Comparison of ENCODE assay signal across 8 cellular contexts in the genomic region with DNA sequence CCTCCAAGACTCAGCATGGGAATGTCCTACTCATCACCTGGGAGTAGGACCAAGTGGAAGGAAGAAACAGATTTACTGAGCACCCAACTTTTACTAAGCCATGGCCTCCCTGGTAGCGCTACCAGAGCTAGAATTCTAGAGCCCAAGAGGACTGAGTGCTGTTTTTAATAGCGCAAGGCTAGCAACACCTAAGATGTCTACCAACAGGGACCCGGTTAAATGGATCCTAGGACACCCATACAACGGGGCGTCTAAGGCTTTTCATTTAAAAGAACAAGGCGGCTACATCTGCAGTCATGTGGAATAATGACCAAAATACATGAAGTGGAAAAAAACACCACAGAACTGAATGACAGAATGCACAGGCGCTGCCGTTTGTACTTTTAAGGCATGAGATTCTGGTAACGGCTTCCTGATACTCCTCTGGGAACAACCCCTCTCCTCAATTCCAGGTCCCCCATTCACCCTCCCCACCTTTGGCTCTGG. TPM values are rescaled to one million over a fixed set of nuclear protein-coding genes. Genes with fewer than 3 reads are reported as not detected.
DNase-seq lines count a peak whose midpoint lies in the region; ATAC-seq and TF ChIP-seq lines count a peak whose summit lies in the region.

No MANE protein-coding gene starts in this region.

- H3K4me3 ChIP-seq in Peyer's patch (peak overlapping the region in 1 of 4 donors; percentile 2), hepatocyte (no peak overlapping the region), transverse colon (no peak overlapping the region)

- 91% methylated on average over 9 of the region's 9 CpGs for WGBS in hepatocyte (ENCODE audit: low lambda C conversion rate, missing lambda C conversion rate)
- WGBS in transverse colon (ENCODE audit: low coverage in 1 of 2), 2 donors = 82 to 84% methylated on average over 5 to 9 of the region's 9 CpGs

- peaks cover 73% of the 10 kb centered on the region for H4K20me1 ChIP-seq in hepatocyte (ENCODE audit: insufficient read depth, poor library complexity, severe bottlenecking)

- H3K27ac ChIP-seq in Peyer's patch (peak overlapping the region in 3 of 4 donors; percentile 13 to 93 (median 58)), hepatocyte (peak overlapping the region; percentile 74), transverse colon (peak overlapping the region in 3 of 4 donors; percentile 43 to 66 (median 61))

- in situ Hi-C loops in transverse colon (cut with MboI; ENCODE audit: low pct_ligation_motif_present in 1 of 4, low pct_unique_long_range_greater_than_20kb in 1 of 4, low sequenced_read_pairs in 3 of 4) = no loop called here

- H2AFZ ChIP-seq in hepatocyte = no peak overlapping the region

- intact Hi-C loops in transverse colon (cut with DNase I; ENCODE audit: low total_unique reads) = no loop called here

- H3K9me2 ChIP-seq in hepatocyte (replicated peaks; ENCODE audit: insufficient read depth) = no peaks in the 10 kb centered on the region

- no peak for TF ChIP-seq POLR2A in Peyer's patch (IDR thresholded peaks at IDR 0.05)
- no peak for TF ChIP-seq POLR2A in transverse colon (IDR thresholded peaks at IDR 0.05)

- peak overlapping the region; percentile 62 for H3K4me2 ChIP-seq in hepatocyte

- no peaks in the 10 kb centered on the region for H3K27me3 ChIP-seq in Peyer's patch
- no peaks in the 10 kb centered on the region for H3K27me3 ChIP-seq in hepatocyte
- no peaks in the 10 kb centered on the region for H3K27me3 ChIP-seq in transverse colon

- peaks cover 0 to 38% (median 26%) of the 10 kb centered on the region in 4 donors for H3K4me1 ChIP-seq in Peyer's patch
- H3K4me1 ChIP-seq in hepatocyte (ENCODE audit: insufficient read depth) = peaks cover 4% of the 10 kb centered on the region
- peaks cover 16 to 55% (median 37%) of the 10 kb centered on the region in 4 donors for H3K4me1 ChIP-seq in transverse colon

- no peak for TF ChIP-seq CTCF in Peyer's patch (IDR thresholded peaks at IDR 0.05)
- TF ChIP-seq CTCF in hepatocyte (IDR thresholded peaks at IDR 0.05; ENCODE audit: poor library complexity) = no peak
- no peak for TF ChIP-seq CTCF in transverse colon (IDR thresholded peaks at IDR 0.05)

- peaks cover 96% of the 10 kb centered on the region for H3K79me2 ChIP-seq in hepatocyte

- H3K27ac Mint-ChIP-seq in activated naive CD4-positive, alpha-beta T cell treated with anti-CD3 and anti-CD28 coated beads, Interleukin-2, amount 50 U/mL, for 72 hours = peak overlapping the region; percentile 83

- peaks cover 15 to 16% of the 10 kb centered on the region in 2 donors for H3K36me3 Mint-ChIP-seq in activated naive CD4-positive, alpha-beta T cell treated with anti-CD3 and anti-CD28 coated beads, Interleukin-2, amount 50 U/mL, for 72 hours

- TF ChIP-seq EP300 in transverse colon (IDR thresholded peaks at IDR 0.05; ENCODE audit: low read depth) = no peak

- no peak for DNase-seq in activated naive CD4-positive, alpha-beta T cell treated with anti-CD3 and anti-CD28 coated beads, Interleukin-2, amount 50 U/mL, for 72 hours (ENCODE audit: low spot score in 2 of 2)
- DNase-seq in activated naive CD4-positive, alpha-beta T cell treated with anti-CD3 and anti-CD28 coated beads, Interleukin-2, amount 50 U/mL, for 16 hours = no peak
- DNase-seq in Peyer's patch = no peak
- no peak for DNase-seq in hepatocyte (ENCODE audit: low spot score)
- DNase-seq in transverse colon = no peak
- no peak for DNase-seq in middle frontal gyrus (ENCODE audit: extremely low spot score, low spot score)
- DNase-seq in KG1 (lab: John Stamatoyannopoulos, UW) = no peak

- H3K36me3 ChIP-seq in Peyer's patch (no peaks in the 10 kb centered on the region), hepatocyte (replicated peaks; ENCODE audit: insufficient read depth, low read depth) (no peaks in the 10 kb centered on the region), transverse colon (no peaks in the 10 kb centered on the region)

- H3K9me3 ChIP-seq in Peyer's patch = no peaks in the 10 kb centered on the region
- H3K9me3 ChIP-seq in hepatocyte (ENCODE audit: low read depth) = no peaks in the 10 kb centered on the region
- no peaks in the 10 kb centered on the region for H3K9me3 ChIP-seq in transverse colon

- peaks cover 0 to 6% of the 10 kb centered on the region in 2 donors for H3K9me3 Mint-ChIP-seq in activated naive CD4-positive, alpha-beta T cell treated with anti-CD3 and anti-CD28 coated beads, Interleukin-2, amount 50 U/mL, for 72 hours

- ATAC-seq in activated naive CD4-positive, alpha-beta T cell treated with anti-CD3 and anti-CD28 coated beads, Interleukin-2, amount 50 U/mL, for 72 hours = no peak
- no peak for ATAC-seq in HG02973 (IDR thresholded peaks at IDR 0.05; ENCODE audit: unreplicated experiment)

RNA-seq across cellular contexts. Expression of gene GGA2, which starts 5.1 kb away (rescaled TPM):
- 100 to 1,000 TPM in 1 of 2 donors, 10 to 100 TPM in 1; 83.4 to 120 TPM for total RNA-seq in activated naive CD4-positive, alpha-beta T cell treated with anti-CD3 and anti-CD28 coated beads, Interleukin-2, amount 50 U/mL, for 72 hours
- total RNA-seq in Peyer's patch = 100 to 1,000 TPM in 1 of 4 donors, 10 to 100 TPM in 3; 13.8 to 254 (median 54.7) TPM
- 42.4 and 56.4 TPM in 2 replicates for total RNA-seq in hepatocyte
- 73.1 and 76.6 TPM in 2 replicates for polyA plus RNA-seq in hepatocyte
- 10 to 100 TPM; 21.7 to 51.8 (median 36.9) TPM for total RNA-seq in transverse colon

RNA-seq across cellular contexts. Expression of gene EARS2, which starts 51.9 kb away (rescaled TPM):
- total RNA-seq in activated naive CD4-positive, alpha-beta T cell treated with anti-CD3 and anti-CD28 coated beads, Interleukin-2, amount 50 U/mL, for 72 hours = 10 to 100 TPM; 22.9 to 30.6 TPM
- total RNA-seq in Peyer's patch (10 to 100 TPM; 13.8 to 37.4 (median 28.0) TPM), hepatocyte (19.0 and 26.5 TPM in 2 replicates), transverse colon (10 to 100 TPM in 3 of 4 donors, 1 to 10 TPM in 1; 9.4 to 88.2 (median 14.3) TPM)
- 23.1 and 25.2 TPM in 2 replicates for polyA plus RNA-seq in hepatocyte

RNA-seq across cellular contexts. Expression of gene COG7, which starts 52.2 kb away (rescaled TPM):
- total RNA-seq in activated naive CD4-positive, alpha-beta T cell treated with anti-CD3 and anti-CD28 coated beads, Interleukin-2, amount 50 U/mL, for 72 hours = 10 to 100 TPM; 24.4 to 30.1 TPM
- total RNA-seq in Peyer's patch (10 to 100 TPM; 20.1 to 81.7 (median 50.4) TPM), hepatocyte (11.8 and 15.4 TPM in 2 replicates), transverse colon (100 to 1,000 TPM in 1 of 4 donors, 10 to 100 TPM in 3; 37.1 to 121 (median 54.6) TPM)
- 13.5 and 14.7 TPM in 2 replicates for polyA plus RNA-seq in hepatocyte

RNA-seq across cellular contexts. Expression of gene UBFD1, which starts 52.3 kb away (rescaled TPM):
- 10 to 100 TPM; 44.0 to 61.5 TPM for total RNA-seq in activated naive CD4-positive, alpha-beta T cell treated with anti-CD3 and anti-CD28 coated beads, Interleukin-2, amount 50 U/mL, for 72 hours
- total RNA-seq in Peyer's patch (10 to 100 TPM; 19.4 to 90.8 (median 37.9) TPM), hepatocyte (107 TPM in 2 replicates), transverse colon (100 to 1,000 TPM in 2 of 4 donors, 10 to 100 TPM in 2; 34.3 to 186 (median 80.6) TPM)
- 44.5 and 48.6 TPM in 2 replicates for polyA plus RNA-seq in hepatocyte
